In the genomic region with DNA sequence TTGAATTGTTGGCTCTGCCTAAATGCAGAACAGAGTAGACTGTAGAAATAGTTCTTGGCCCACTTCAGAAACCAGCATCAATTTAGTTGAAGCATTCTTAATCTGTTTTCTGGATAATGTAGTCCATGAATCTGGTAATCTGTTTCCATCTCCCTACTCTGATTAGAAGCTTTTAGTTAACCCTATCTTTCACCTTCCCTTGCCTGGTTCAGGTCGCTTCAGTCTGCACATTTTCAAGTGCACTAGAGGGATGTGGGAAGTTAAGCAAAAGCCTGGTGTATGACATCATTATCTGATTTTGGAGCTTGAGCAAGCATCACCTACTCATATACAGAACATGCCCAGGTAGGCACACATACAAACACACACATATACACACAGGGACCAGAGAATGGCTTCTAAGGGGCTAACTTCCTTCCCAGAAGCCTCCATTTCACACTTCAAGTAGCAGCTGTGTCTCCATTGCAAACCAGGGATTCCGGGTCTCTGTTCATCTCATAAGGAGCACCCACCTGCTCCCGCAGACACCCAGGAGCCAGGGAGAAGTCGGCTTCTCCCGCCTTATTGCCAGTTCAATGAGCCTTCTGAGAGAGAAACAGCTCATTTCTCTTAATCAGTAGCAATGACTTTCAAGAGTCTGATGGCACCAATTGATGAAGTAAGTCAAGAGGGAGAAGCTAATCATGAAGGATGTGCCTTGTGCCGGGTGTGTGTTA, we compare ENCODE assay signal across 29 cellular contexts.
"Had no signal": no experiment of that assay in that cellular context is flagged by ENCODE, and none has a peak within 500 bp of the region (broad histone marks: within the 10 kb centered on the region; RNA-seq: fewer than 3 reads in every experiment).

No MANE protein-coding gene starts in this region.

- H3K27ac ChIP-seq: gastroesophageal sphincter, sigmoid colon, upper lobe of left lung, vagina had no signal

- ATAC-seq: activated naive CD8-positive, alpha-beta T cell treated with anti-CD3 and anti-CD28 coated beads, Interleukin-2, amount 50 U/mL, for 24 hours; effector memory CD8-positive, alpha-beta T cell; gastroesophageal sphincter; left cardiac atrium; left ventricle myocardium superior; mucosa of descending colon; natural killer cell treated with Interleukin-12 subunit alpha and Interleukin-12 subunit beta and Interleukin-15 and Interleukin-18, amount 100 ng/mL, for 72 hours; stimulated activated effector memory CD8-positive, alpha-beta T cell treated with anti-CD3 and anti-CD28 coated beads, Interleukin-12 subunit alpha, Interleukin-12 subunit beta, amount 100 ng/mL, for 72 hours; WTC11 had no signal

- H3K36me3 ChIP-seq: gastroesophageal sphincter, sigmoid colon, upper lobe of left lung, vagina had no signal

- H3K4me3 Mint-ChIP-seq: activated CD4-positive, alpha-beta memory T cell treated with anti-CD3 and anti-CD28 coated beads, Interleukin-2, amount 10 ng/mL, durations not matched to agents 7 days and 5 days; activated CD4-positive, alpha-beta T cell treated with anti-CD3 and anti-CD28 coated beads, Interleukin-2, amount 10 ng/mL, durations not matched to agents 7 days and 5 days; activated naive CD4-positive, alpha-beta T cell treated with anti-CD3 and anti-CD28 coated beads, Interleukin-2, amount 50 U/mL, for 24 hours; activated naive CD8-positive, alpha-beta T cell treated with anti-CD3 and anti-CD28 coated beads, Interleukin-2, amount 50 U/mL, for 24 hours; effector memory CD8-positive, alpha-beta T cell; natural killer cell treated with Interleukin-12 subunit alpha and Interleukin-12 subunit beta and Interleukin-15 and Interleukin-18, amount 100 ng/mL, for 72 hours; stimulated activated effector memory CD8-positive, alpha-beta T cell treated with anti-CD3 and anti-CD28 coated beads, Interleukin-12 subunit alpha, Interleukin-12 subunit beta, amount 100 ng/mL, for 72 hours; stimulated activated naive CD8-positive, alpha-beta T cell treated with anti-CD3 and anti-CD28 coated beads, Interleukin-15, Interleukin-2, amounts not matched to agents 100 ng/mL and 50 ng/mL, for 24 hours; WTC11 had no signal

- H3K27me3 Mint-ChIP-seq: activated CD4-positive, alpha-beta memory T cell treated with anti-CD3 and anti-CD28 coated beads, Interleukin-2, amount 10 ng/mL, durations not matched to agents 7 days and 5 days; activated CD4-positive, alpha-beta T cell treated with anti-CD3 and anti-CD28 coated beads, Interleukin-2, amount 10 ng/mL, durations not matched to agents 7 days and 5 days; activated naive CD4-positive, alpha-beta T cell treated with anti-CD3 and anti-CD28 coated beads, Interleukin-2, amount 50 U/mL, for 24 hours; effector memory CD8-positive, alpha-beta T cell; natural killer cell treated with Interleukin-12 subunit alpha and Interleukin-12 subunit beta and Interleukin-15 and Interleukin-18, amount 100 ng/mL, for 72 hours; progenitor cell of endocrine pancreas; stimulated activated naive CD8-positive, alpha-beta T cell treated with anti-CD3 and anti-CD28 coated beads, Interleukin-15, Interleukin-2, amounts not matched to agents 100 ng/mL and 50 ng/mL, for 24 hours had no signal

- H3K4me1 Mint-ChIP-seq: activated CD4-positive, alpha-beta memory T cell treated with anti-CD3 and anti-CD28 coated beads, Interleukin-2, amount 10 ng/mL, durations not matched to agents 7 days and 5 days; activated CD4-positive, alpha-beta T cell treated with anti-CD3 and anti-CD28 coated beads, Interleukin-2, amount 10 ng/mL, durations not matched to agents 7 days and 5 days; activated naive CD4-positive, alpha-beta T cell treated with anti-CD3 and anti-CD28 coated beads, Interleukin-2, amount 50 U/mL, for 24 hours; activated naive CD8-positive, alpha-beta T cell treated with anti-CD3 and anti-CD28 coated beads, Interleukin-2, amount 50 U/mL, for 24 hours; stimulated activated effector memory CD8-positive, alpha-beta T cell treated with anti-CD3 and anti-CD28 coated beads, Interleukin-12 subunit alpha, Interleukin-12 subunit beta, amount 100 ng/mL, for 72 hours had no signal

- FAIRE-seq: keratinocyte, small intestine had no signal

- H3K9me3 Mint-ChIP-seq: activated CD4-positive, alpha-beta memory T cell treated with anti-CD3 and anti-CD28 coated beads, Interleukin-2, amount 10 ng/mL, durations not matched to agents 7 days and 5 days; activated naive CD8-positive, alpha-beta T cell treated with anti-CD3 and anti-CD28 coated beads, Interleukin-2, amount 50 U/mL, for 24 hours had no signal

- H3K27me3 ChIP-seq: gastroesophageal sphincter, sigmoid colon, upper lobe of left lung, vagina had no signal

- DNase-seq: activated CD4-positive, alpha-beta memory T cell treated with anti-CD3 and anti-CD28 coated beads, Interleukin-2, amount 10 ng/mL, durations not matched to agents 7 days and 5 days; activated CD4-positive, alpha-beta T cell treated with anti-CD3 and anti-CD28 coated beads for 1 hour; activated CD4-positive, alpha-beta T cell treated with anti-CD3 and anti-CD28 coated beads, Interleukin-2, amount 10 ng/mL, durations not matched to agents 7 days and 5 days; activated naive CD8-positive, alpha-beta T cell treated with anti-CD3 and anti-CD28 coated beads, Interleukin-2, amount 50 U/mL, for 24 hours; activated T-cell treated with anti-CD3 and anti-CD28 coated beads, Interleukin-2, amount 50 U/mL, for 48 hours; amygdala; cortex of kidney; effector memory CD8-positive, alpha-beta T cell; erythroblast; hippocampal formation; left cardiac atrium; left ventricle myocardium superior; mucosa of descending colon; retina; sigmoid colon; small intestine; stimulated activated CD4-positive, alpha-beta T cell treated with anti-CD3 and anti-CD28 coated beads, Interleukin-4, amount 100 ng/mL, for 24 hours; substantia nigra; upper lobe of left lung had no signal

- H3K4me1 ChIP-seq: gastroesophageal sphincter, sigmoid colon, upper lobe of left lung, vagina had no signal

- H3K4me3 ChIP-seq: gastroesophageal sphincter, mucosa of descending colon, sigmoid colon, upper lobe of left lung, vagina had no signal

- H3K27ac Mint-ChIP-seq: activated CD4-positive, alpha-beta memory T cell treated with anti-CD3 and anti-CD28 coated beads, Interleukin-2, amount 10 ng/mL, durations not matched to agents 7 days and 5 days; activated CD4-positive, alpha-beta T cell treated with anti-CD3 and anti-CD28 coated beads, Interleukin-2, amount 10 ng/mL, durations not matched to agents 7 days and 5 days; activated naive CD4-positive, alpha-beta T cell treated with anti-CD3 and anti-CD28 coated beads, Interleukin-2, amount 50 U/mL, for 24 hours; activated naive CD8-positive, alpha-beta T cell treated with anti-CD3 and anti-CD28 coated beads, Interleukin-2, amount 50 U/mL, for 24 hours; activated T-helper 2 cell treated with anti-CD3 and anti-CD28 coated beads, Interferon-gamma antibody, Interleukin-2, Interleukin-4, amounts not matched to agents 10 μg/mL and 5 μg/mL and 100 μg/mL, durations not matched to agents 14 hours and 24 hours and 36 hours; effector memory CD8-positive, alpha-beta T cell; natural killer cell treated with Interleukin-12 subunit alpha and Interleukin-12 subunit beta and Interleukin-15 and Interleukin-18, amount 100 ng/mL, for 72 hours; progenitor cell of endocrine pancreas; stimulated activated effector memory CD8-positive, alpha-beta T cell treated with anti-CD3 and anti-CD28 coated beads, Interleukin-12 subunit alpha, Interleukin-12 subunit beta, amount 100 ng/mL, for 72 hours; stimulated activated naive CD8-positive, alpha-beta T cell treated with anti-CD3 and anti-CD28 coated beads, Interleukin-15, Interleukin-2, amounts not matched to agents 100 ng/mL and 50 ng/mL, for 24 hours; WTC11 had no signal

- H3K36me3 Mint-ChIP-seq: activated naive CD4-positive, alpha-beta T cell treated with anti-CD3 and anti-CD28 coated beads, Interleukin-2, amount 50 U/mL, for 24 hours; natural killer cell treated with Interleukin-12 subunit alpha and Interleukin-12 subunit beta and Interleukin-15 and Interleukin-18, amount 100 ng/mL, for 72 hours; stimulated activated effector memory CD8-positive, alpha-beta T cell treated with anti-CD3 and anti-CD28 coated beads, Interleukin-12 subunit alpha, Interleukin-12 subunit beta, amount 100 ng/mL, for 72 hours had no signal
